In genomic region chr19:4182082-4182926, GRCh38 we compare ENCODE assay signal across 1 cellular context.
TF ChIP-seq lines count a peak whose summit lies in the region.

TSS of gene ANKRD24 (plus strand) at chr19:4182689. CDS start at chr19:4186426, 3,737 bp downstream.
TSS of gene SIRT6 (minus strand) at chr19:4182563. CDS start at chr19:4182539, 24 bp downstream.

TF ChIP-seq in HepG2, 621 proteins besides CTCF, POLR2A, EP300 and RAD21 (continued from another document and continues in another):
- TF ChIP-seq ZNF407 (CRISPR knock-in tag; IDR thresholded peaks at IDR 0.05; ENCODE audit: not compliant biosample characterization) (peak; percentile 68), MTA1 (CRISPR knock-in tag; IDR thresholded peaks at IDR 0.05; ENCODE audit: borderline replicate concordance) (no peak; the same call in 1 of the 2 replicates), ZKSCAN5 (CRISPR knock-in tag; IDR thresholded peaks at IDR 0.05) (no peak), HNRNPH1 (optimal IDR thresholded peaks at IDR 0.05; ENCODE audit: low read depth, low read length) (no peak), ATF6 (CRISPR knock-in tag; conservative IDR thresholded peaks at IDR 0.05) (no peak), ZNF432 (CRISPR knock-in tag; IDR thresholded peaks at IDR 0.05; ENCODE audit: borderline replicate concordance) (no peak), CERS6 (CRISPR knock-in tag; IDR thresholded peaks at IDR 0.05) (no peak), ETV6 (CRISPR knock-in tag; conservative IDR thresholded peaks at IDR 0.05) (peak; percentile 92; the same call in 1 of the 2 replicates), PRDM4 (CRISPR knock-in tag; IDR thresholded peaks at IDR 0.05; ENCODE audit: borderline replicate concordance) (no peak), JUN (CRISPR knock-in tag; IDR thresholded peaks at IDR 0.05) (no peak), HOXD1 (CRISPR knock-in tag; IDR thresholded peaks at IDR 0.05) (no peak), ZSCAN31 (CRISPR knock-in tag; IDR thresholded peaks at IDR 0.05; ENCODE audit: low read depth) (no peak), THAP8 (CRISPR knock-in tag; IDR thresholded peaks at IDR 0.05; ENCODE audit: borderline replicate concordance) (no peak), TARDBP (CRISPR knock-in tag; IDR thresholded peaks at IDR 0.05) (peak; percentile 92), ZNF468 (CRISPR knock-in tag; IDR thresholded peaks at IDR 0.05) (no peak), KDM2A (CRISPR knock-in tag; IDR thresholded peaks at IDR 0.05; ENCODE audit: borderline replicate concordance, low read depth) (peak; percentile 98), SNAPC2 (CRISPR knock-in tag; IDR thresholded peaks at IDR 0.05) (no peak), AHR (CRISPR knock-in tag; IDR thresholded peaks at IDR 0.05) (peak; percentile 93; the same call in 1 of the 2 replicates), RARA (CRISPR knock-in tag; IDR thresholded peaks at IDR 0.05) (no peak), ARNT (IDR thresholded peaks at IDR 0.05) (no peak), ZNF20 (CRISPR knock-in tag; IDR thresholded peaks at IDR 0.05) (no peak), ZNF784 (CRISPR knock-in tag; IDR thresholded peaks at IDR 0.05; ENCODE audit: borderline replicate concordance) (no peak), RBFOX2 (IDR thresholded peaks at IDR 0.05; ENCODE audit: low read depth, low read length) (peak; percentile 88), ZNF496 (CRISPR knock-in tag; IDR thresholded peaks at IDR 0.05; ENCODE audit: insufficient replicate concordance) (no peak), PRPF4 (IDR thresholded peaks at IDR 0.05; ENCODE audit: low read depth, low read length, poor library complexity, severe bottlenecking) (peak; percentile 90), SRY (CRISPR knock-in tag; IDR thresholded peaks at IDR 0.05) (no peak), NFRKB (IDR thresholded peaks at IDR 0.05) (no peak), SPEN (CRISPR knock-in tag; IDR thresholded peaks at IDR 0.05; ENCODE audit: low read depth) (peak; percentile 98), ARHGAP35 (CRISPR knock-in tag; IDR thresholded peaks at IDR 0.05; ENCODE audit: borderline replicate concordance) (peak; percentile 90; the same call in 1 of the 2 replicates), ZNF766 (CRISPR knock-in tag; IDR thresholded peaks at IDR 0.05; ENCODE audit: borderline replicate concordance) (0 out of 2 replicates have a peak, but pooled peaks have one; percentile 48), MEF2D (CRISPR knock-in tag; IDR thresholded peaks at IDR 0.05) (peak; percentile 64; the same call in 1 of the 2 replicates), ZNF768 (CRISPR knock-in tag; IDR thresholded peaks at IDR 0.05) (peak; percentile 69; the same call in 1 of the 2 replicates), GPBP1L1 (CRISPR knock-in tag; IDR thresholded peaks at IDR 0.05) (no peak), ZNF747 (CRISPR knock-in tag; IDR thresholded peaks at IDR 0.05; ENCODE audit: borderline replicate concordance) (no peak), NFIC (IDR thresholded peaks at IDR 0.05; ENCODE audit: low read length) (no peak), IKZF5 (CRISPR knock-in tag; IDR thresholded peaks at IDR 0.05) (peak; percentile 86), HNF1A (IDR thresholded peaks at IDR 0.05; ENCODE audit: low read depth) (no peak), HNF1A (CRISPR knock-in tag; IDR thresholded peaks at IDR 0.05; ENCODE audit: borderline replicate concordance) (no peak), ZBTB20 (CRISPR knock-in tag; IDR thresholded peaks at IDR 0.05; ENCODE audit: borderline replicate concordance, low read depth) (no peak)
